Comparison of ENCODE assay signal across 1 cellular context in genomic region chr22:21641795-21642583, GRCh38.
TF ChIP-seq lines count a peak whose summit lies in the region.

SDF2L1 (plus strand) TSS chr22:21642302; CDS start chr22:21642337, 35 bp downstream.

TF ChIP-seq in HepG2, 621 proteins besides CTCF, POLR2A, EP300 and RAD21 (continued from another document and continues in another):
- TF ChIP-seq ZBTB49 (CRISPR knock-in tag; IDR thresholded peaks at IDR 0.05; ENCODE audit: borderline replicate concordance) (no peak), DPF2 (CRISPR knock-in tag; IDR thresholded peaks at IDR 0.05; ENCODE audit: borderline replicate concordance, low read depth) (no peak), ELF1 (CRISPR knock-in tag; IDR thresholded peaks at IDR 0.05) (peak; percentile 72), ZNF414 (CRISPR knock-in tag; IDR thresholded peaks at IDR 0.05) (no peak), ZNF83 (CRISPR knock-in tag; IDR thresholded peaks at IDR 0.05; ENCODE audit: borderline replicate concordance) (peak; percentile 27), KDM6A (CRISPR knock-in tag; IDR thresholded peaks at IDR 0.05; ENCODE audit: low read depth) (no peak), ZNF639 (CRISPR knock-in tag; conservative IDR thresholded peaks at IDR 0.05) (0 out of 2 replicates have a peak, but pooled peaks have one; percentile 68), PHF5A (CRISPR knock-in tag; IDR thresholded peaks at IDR 0.05; ENCODE audit: low read depth, unreplicated experiment) (no peak), MLX (CRISPR knock-in tag; IDR thresholded peaks at IDR 0.05) (no peak), GABPA (IDR thresholded peaks at IDR 0.05; ENCODE audit: low read depth, low read length) (peak; percentile 49; the same call in 1 of the 2 replicates), GABPA (CRISPR knock-in tag; IDR thresholded peaks at IDR 0.05; ENCODE audit: low read depth) (no peak), LCORL (IDR thresholded peaks at IDR 0.05) (no peak), LCORL (CRISPR knock-in tag; IDR thresholded peaks at IDR 0.05) (no peak), DMAP1 (CRISPR knock-in tag; IDR thresholded peaks at IDR 0.05) (peak; percentile 72), STAG1 (CRISPR knock-in tag; IDR thresholded peaks at IDR 0.05) (no peak), UBTF (CRISPR knock-in tag; IDR thresholded peaks at IDR 0.05) (peak; percentile 51), ZNF704 (CRISPR knock-in tag; IDR thresholded peaks at IDR 0.05; ENCODE audit: borderline replicate concordance) (no peak; the same call in 1 of the 2 replicates), ZKSCAN1 (IDR thresholded peaks at IDR 0.05; ENCODE audit: low read length) (no peak), ZNF318 (CRISPR knock-in tag; IDR thresholded peaks at IDR 0.05) (no peak), ZFP36 (IDR thresholded peaks at IDR 0.05; ENCODE audit: borderline replicate concordance, low read depth, low read length, partially characterized antibody) (no peak), FOXK1 (CRISPR knock-in tag; IDR thresholded peaks at IDR 0.05; ENCODE audit: borderline replicate concordance, low read depth) (peak; percentile 63; the same call in 1 of the 2 replicates), ZNF33B (CRISPR knock-in tag; IDR thresholded peaks at IDR 0.05) (no peak), CENPT (CRISPR knock-in tag; IDR thresholded peaks at IDR 0.05; ENCODE audit: low read depth) (no peak), NONO (IDR thresholded peaks at IDR 0.05) (no peak), NONO (CRISPR knock-in tag; conservative IDR thresholded peaks at IDR 0.05) (peak; percentile 61), ZNF484 (CRISPR knock-in tag; IDR thresholded peaks at IDR 0.05; ENCODE audit: borderline replicate concordance, low read depth) (no peak), RAD51 (IDR thresholded peaks at IDR 0.05; ENCODE audit: borderline replicate concordance) (no peak), ZNF432 (CRISPR knock-in tag; IDR thresholded peaks at IDR 0.05; ENCODE audit: borderline replicate concordance) (no peak), NFE2L1 (CRISPR knock-in tag; IDR thresholded peaks at IDR 0.05; ENCODE audit: borderline replicate concordance) (no peak), BATF2 (CRISPR knock-in tag; IDR thresholded peaks at IDR 0.05) (no peak), ZNF563 (CRISPR knock-in tag; IDR thresholded peaks at IDR 0.05) (peak; percentile 49; the same call in 1 of the 2 replicates), ZMYM3 (CRISPR knock-in tag; IDR thresholded peaks at IDR 0.05) (no peak), ZNF232 (CRISPR knock-in tag; IDR thresholded peaks at IDR 0.05; ENCODE audit: borderline replicate concordance) (peak; percentile 32; the same call in 1 of the 2 replicates), NCOR1 (IDR thresholded peaks at IDR 0.05; ENCODE audit: borderline replicate concordance, low read length) (no peak), CC2D1A (CRISPR knock-in tag; IDR thresholded peaks at IDR 0.05) (no peak), FOXC1 (CRISPR knock-in tag; IDR thresholded peaks at IDR 0.05; ENCODE audit: borderline replicate concordance) (no peak), RBM39 (IDR thresholded peaks at IDR 0.05; ENCODE audit: low read depth, low read length, poor library complexity, severe bottlenecking) (peak; percentile 87), CBX1 (IDR thresholded peaks at IDR 0.05; ENCODE audit: low read depth) (no peak), MAF1 (CRISPR knock-in tag; IDR thresholded peaks at IDR 0.05; ENCODE audit: borderline replicate concordance) (no peak), ARHGAP35 (CRISPR knock-in tag; IDR thresholded peaks at IDR 0.05; ENCODE audit: borderline replicate concordance) (no peak), ZNF276 (CRISPR knock-in tag; IDR thresholded peaks at IDR 0.05; ENCODE audit: low read depth) (no peak), XBP1 (CRISPR knock-in tag; IDR thresholded peaks at IDR 0.05) (peak; percentile 90; the same call in 1 of the 2 replicates), PPARG (CRISPR knock-in tag; conservative IDR thresholded peaks at IDR 0.05) (0 out of 2 replicates have a peak, but pooled peaks have one; percentile 17), THYN1 (CRISPR knock-in tag; IDR thresholded peaks at IDR 0.05; ENCODE audit: borderline replicate concordance, low read depth) (no peak), SNAPC5 (CRISPR knock-in tag; IDR thresholded peaks at IDR 0.05; ENCODE audit: borderline replicate concordance) (no peak), CHD4 (IDR thresholded peaks at IDR 0.05; ENCODE audit: borderline replicate concordance, low read length) (peak; percentile 57; the same call in 1 of the 2 replicates)
